ENCODE assay signal across 27 cellular contexts in genomic region chr7:121382479-121382878, GRCh38. TPM values are rescaled to one million over a fixed set of nuclear protein-coding genes. Genes with fewer than 3 reads are reported as not detected.
"Had no signal": no experiment of that assay in that cellular context is flagged by ENCODE, and none has a peak within 500 bp of the region (broad histone marks: within the 10 kb centered on the region; RNA-seq: fewer than 3 reads in every experiment).

No MANE protein-coding gene starts in this region.

- H3K27me3 ChIP-seq: esophagus squamous epithelium, gastroesophageal sphincter, neutrophil, stomach, suprapubic skin, tibial nerve had no signal

- H3K4me1 ChIP-seq: parathyroid adenoma had no signal

- DNase-seq: activated CD4-positive, alpha-beta memory T cell treated with anti-CD3 and anti-CD28 coated beads for 36 hours; activated CD4-positive, alpha-beta T cell treated with anti-CD3 and anti-CD28 coated beads for 4 hours; activated CD4-positive, CD25-positive, alpha-beta regulatory T cell; activated naive CD4-positive, alpha-beta T cell treated with anti-CD3 and anti-CD28 coated beads for 36 hours; activated naive CD8-positive, alpha-beta T cell treated with anti-CD3 and anti-CD28 coated beads, Interleukin-2, amount 10 ng/mL, durations not matched to agents 7 days and 5 days; activated T-cell treated with anti-CD3 and anti-CD28 coated beads, Interleukin-2, amount 50 U/mL, for 48 hours; amniotic stem cell; endodermal cell; esophagus squamous epithelium; head of caudate nucleus; hypothalamus; left cardiac atrium; right cardiac atrium; stimulated activated CD4-positive, alpha-beta T cell treated with anti-CD3 and anti-CD28 coated beads, Interleukin-1b, Interleukin-23, amount 100 ng/mL, for 48 hours; stomach; T-helper 9 cell had no signal

- H3K9me3 Mint-ChIP-seq: activated CD4-positive, alpha-beta memory T cell treated with anti-CD3 and anti-CD28 coated beads for 36 hours; activated naive CD4-positive, alpha-beta T cell treated with anti-CD3 and anti-CD28 coated beads for 36 hours; activated naive CD8-positive, alpha-beta T cell treated with anti-CD3 and anti-CD28 coated beads, Interleukin-2, amount 10 ng/mL, durations not matched to agents 7 days and 5 days; endodermal cell; nephron had no signal

- ATAC-seq: gastroesophageal sphincter, left cardiac atrium, right cardiac atrium had no signal

- H3K4me3 ChIP-seq: coronary artery, esophagus squamous epithelium, gastroesophageal sphincter, stomach, suprapubic skin, tibial nerve had no signal

- H3K27ac ChIP-seq: coronary artery, esophagus squamous epithelium, gastroesophageal sphincter, neutrophil, parathyroid adenoma, suprapubic skin, tibial nerve had no signal

- FAIRE-seq: bronchial epithelial cell, urothelium cell line had no signal

- H3K9me3 ChIP-seq: esophagus squamous epithelium, gastroesophageal sphincter, neutrophil, stomach, suprapubic skin, tibial nerve had no signal

- H3K27ac Mint-ChIP-seq: activated CD4-positive, alpha-beta memory T cell treated with anti-CD3 and anti-CD28 coated beads for 36 hours; activated naive CD4-positive, alpha-beta T cell treated with anti-CD3 and anti-CD28 coated beads for 36 hours; activated naive CD8-positive, alpha-beta T cell treated with anti-CD3 and anti-CD28 coated beads, Interleukin-2, amount 10 ng/mL, durations not matched to agents 7 days and 5 days; endodermal cell; nephron had no signal

- H3K27me3 Mint-ChIP-seq: activated CD4-positive, alpha-beta memory T cell treated with anti-CD3 and anti-CD28 coated beads for 36 hours; activated naive CD8-positive, alpha-beta T cell treated with anti-CD3 and anti-CD28 coated beads, Interleukin-2, amount 10 ng/mL, durations not matched to agents 7 days and 5 days had no signal

- H3K4me3 Mint-ChIP-seq: activated CD4-positive, alpha-beta memory T cell treated with anti-CD3 and anti-CD28 coated beads for 36 hours; activated naive CD4-positive, alpha-beta T cell treated with anti-CD3 and anti-CD28 coated beads for 36 hours; activated naive CD8-positive, alpha-beta T cell treated with anti-CD3 and anti-CD28 coated beads, Interleukin-2, amount 10 ng/mL, durations not matched to agents 7 days and 5 days; endodermal cell; nephron had no signal

- H3K36me3 ChIP-seq: neutrophil, suprapubic skin had no signal

RNA-seq across cellular contexts. Expression of gene WNT16, which starts 53.7 kb away (rescaled TPM):
- total RNA-seq: activated CD4-positive, alpha-beta memory T cell treated with anti-CD3 and anti-CD28 coated beads for 36 hours; activated naive CD4-positive, alpha-beta T cell treated with anti-CD3 and anti-CD28 coated beads for 36 hours; activated naive CD8-positive, alpha-beta T cell treated with anti-CD3 and anti-CD28 coated beads, Interleukin-2, amount 10 ng/mL, durations not matched to agents 7 days and 5 days; bronchial epithelial cell; left cardiac atrium; liver; pulmonary artery endothelial cell; right cardiac atrium had no signal
- polyA plus RNA-seq: liver, right cardiac atrium had no signal
